Comparison of ENCODE assay signal across 10 cellular contexts in the genomic region with DNA sequence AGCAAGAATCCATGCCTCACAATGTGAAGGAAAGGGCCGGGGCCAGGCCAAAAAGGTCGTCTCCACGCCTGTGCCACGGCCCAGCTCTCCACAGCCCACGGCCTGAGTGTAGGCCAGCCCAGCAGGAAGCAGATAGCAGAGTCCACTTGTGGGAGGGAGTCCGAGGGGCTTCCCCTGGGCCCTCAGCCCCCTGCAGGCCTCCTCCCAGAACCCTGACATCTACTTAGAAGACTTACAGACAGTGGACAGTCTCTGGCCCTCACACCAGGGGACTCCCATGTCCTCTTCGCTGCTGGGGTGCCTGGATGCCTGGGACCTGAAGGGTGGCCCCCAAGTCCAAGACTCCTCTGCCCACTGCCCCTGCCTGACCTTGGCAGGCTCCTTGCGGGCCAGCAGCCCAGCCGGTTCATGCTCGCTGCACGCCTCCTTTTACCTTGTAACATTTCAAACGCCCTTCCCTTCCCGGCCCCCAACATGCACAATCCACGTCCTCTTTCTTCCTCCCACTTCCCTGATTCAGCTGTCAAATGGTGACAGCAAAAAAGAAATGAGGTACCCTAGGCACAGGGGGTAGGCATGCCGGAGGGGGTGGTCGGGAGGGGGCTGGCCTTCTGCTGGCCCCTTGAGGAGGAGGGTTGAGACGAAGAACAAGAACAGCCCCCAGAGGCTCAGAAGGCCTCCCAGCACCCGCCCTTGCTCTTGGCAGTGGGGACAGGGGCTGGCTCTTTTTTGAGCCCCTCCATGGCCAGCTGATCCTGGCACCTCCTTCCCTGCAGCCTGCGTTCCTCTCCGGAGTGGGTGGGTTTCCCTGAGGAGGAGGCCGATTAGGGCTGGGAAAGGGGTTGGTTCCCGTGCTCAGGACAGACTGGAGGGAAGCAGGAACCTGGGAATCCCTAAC. TPM values are rescaled to one million over a fixed set of nuclear protein-coding genes. Genes with fewer than 3 reads are reported as not detected.
A peak's percentile ranks its signal among the peaks of the same experiment; 100 is the strongest.
DNase-seq lines count a peak whose midpoint lies in the region; ATAC-seq and TF ChIP-seq lines count a peak whose summit lies in the region.
"Had no signal": no experiment of that assay in that cellular context is flagged by ENCODE, and none has a peak within 500 bp of the region (broad histone marks: within the 10 kb centered on the region; RNA-seq: fewer than 3 reads in every experiment).

No MANE protein-coding gene starts in this region.

- H3K4me2 ChIP-seq in OCI-LY1 (ENCODE audit: low read length): peak overlapping the region; percentile 93
- no peak overlapping the region for H3K4me2 ChIP-seq in osteoblast (ENCODE audit: insufficient read depth, low read length)

- peak overlapping the region; percentile 100 for H3K27ac Mint-ChIP-seq in central memory CD8-positive, alpha-beta T cell (ENCODE audit: low read depth)
- no peak overlapping the region for H3K27ac Mint-ChIP-seq in osteocyte (ENCODE audit: unreplicated experiment)

- H3K9me3 Mint-ChIP-seq in central memory CD8-positive, alpha-beta T cell: no peaks in the 10 kb centered on the region
- no peaks in the 10 kb centered on the region for H3K9me3 Mint-ChIP-seq in osteocyte (ENCODE audit: unreplicated experiment)

- H3K36me3 ChIP-seq in OCI-LY1 (ENCODE audit: insufficient read depth, low read length): peaks cover 23% of the 10 kb centered on the region; the same call in 1 of the 2 replicates
- no peaks in the 10 kb centered on the region for H3K36me3 ChIP-seq in osteoblast (ENCODE audit: insufficient read depth, low read length)

- H3K9me2 ChIP-seq in OCI-LY1 (ENCODE audit: low read depth, low read length): no peaks in the 10 kb centered on the region

- ATAC-seq in central memory CD8-positive, alpha-beta T cell (replicated peaks; ENCODE audit: extremely low read depth, poor library complexity, severe bottlenecking): no peak
- ATAC-seq in GM21529 (IDR thresholded peaks at IDR 0.05; ENCODE audit: unreplicated experiment) (no peak), HG03045 (IDR thresholded peaks at IDR 0.05; ENCODE audit: unreplicated experiment) (no peak)

- H3K9ac ChIP-seq in OCI-LY1 (ENCODE audit: low read length): peak overlapping the region; percentile 93; the same call in 1 of the 2 replicates

- H3K4me1 Mint-ChIP-seq in central memory CD8-positive, alpha-beta T cell: peaks cover 85% of the 10 kb centered on the region
- H3K4me1 Mint-ChIP-seq in osteocyte (ENCODE audit: unreplicated experiment): peaks cover 3% of the 10 kb centered on the region

- peak overlapping the region; percentile 92 for H3K4me3 Mint-ChIP-seq in central memory CD8-positive, alpha-beta T cell
- H3K4me3 Mint-ChIP-seq in osteocyte (ENCODE audit: unreplicated experiment): no peak overlapping the region

- H4K20me1 ChIP-seq in OCI-LY1 (ENCODE audit: insufficient read depth, low read length): no peaks in the 10 kb centered on the region
- no peaks in the 10 kb centered on the region for H4K20me1 ChIP-seq in osteoblast (ENCODE audit: insufficient read depth, low read length)

- H3K27me3 ChIP-seq in OCI-LY1 (ENCODE audit: insufficient read depth, low read length) (no peaks in the 10 kb centered on the region), osteoblast (ENCODE audit: insufficient read depth, low read length) (peaks cover 2% of the 10 kb centered on the region)

- no peak overlapping the region for H2AFZ ChIP-seq in OCI-LY1 (ENCODE audit: low read length)
- no peak overlapping the region for H2AFZ ChIP-seq in osteoblast (ENCODE audit: low read length)

- H3K79me2 ChIP-seq in OCI-LY1 (ENCODE audit: insufficient read depth, low read length): no peaks in the 10 kb centered on the region
- H3K79me2 ChIP-seq in osteoblast (ENCODE audit: insufficient read depth, low read length): no peaks in the 10 kb centered on the region

- H3K4me3 ChIP-seq in GM08714 (ENCODE audit: low read length) (peak overlapping the region; percentile 84; the same call in 1 of the 2 replicates), OCI-LY1 (ENCODE audit: low read depth, low read length, poor library complexity, severe bottlenecking) (peak overlapping the region; percentile 71), osteoblast (ENCODE audit: insufficient read depth, low read length) (no peak overlapping the region)

- H3F3A ChIP-seq in OCI-LY1 (ENCODE audit: insufficient read depth, low read length): no peaks in the 10 kb centered on the region

- H3K27me3 Mint-ChIP-seq in central memory CD8-positive, alpha-beta T cell: no peaks in the 10 kb centered on the region
- no peaks in the 10 kb centered on the region for H3K27me3 Mint-ChIP-seq in osteocyte (ENCODE audit: unreplicated experiment)

- H3K36me3 Mint-ChIP-seq in central memory CD8-positive, alpha-beta T cell (ENCODE audit: insufficient read depth): peaks cover 30% of the 10 kb centered on the region
- H3K36me3 Mint-ChIP-seq in osteocyte (ENCODE audit: unreplicated experiment): no peaks in the 10 kb centered on the region

- H3K4me1 ChIP-seq in OCI-LY1 (ENCODE audit: insufficient read depth, low read length, severe bottlenecking) (peaks cover 65% of the 10 kb centered on the region), osteoblast (ENCODE audit: insufficient read depth, low read length) (no peaks in the 10 kb centered on the region)

- H3K9me3 ChIP-seq in OCI-LY1 (ENCODE audit: low read length): no peaks in the 10 kb centered on the region
- H3K9me3 ChIP-seq in osteoblast (ENCODE audit: low read depth, low read length): no peaks in the 10 kb centered on the region

- H3K27ac ChIP-seq in OCI-LY1 (ENCODE audit: low read depth, low read length, poor library complexity, severe bottlenecking) (peak overlapping the region; percentile 95), osteoblast (ENCODE audit: low read depth, low read length) (no peak overlapping the region)

- TF ChIP-seq CTCF in OCI-LY1 (IDR thresholded peaks at IDR 0.05; ENCODE audit: low read length) (no peak), osteoblast (IDR thresholded peaks at IDR 0.05; ENCODE audit: extremely low read depth, low read depth, low read length) (no peak), osteocyte (IDR thresholded peaks at IDR 0.05) (no peak)

- no peak for DNase-seq in central memory CD8-positive, alpha-beta T cell (ENCODE audit: low spot score in 2 of 2)
- peak; percentile 83 for DNase-seq in osteoblast (ENCODE audit: insufficient read length, low spot score, missing footprints)
- DNase-seq in globus pallidus (ENCODE audit: low spot score): no peak
- no peak for DNase-seq in osteocyte (ENCODE audit: extremely low spot score, unreplicated experiment)
- DNase-seq: EL, NCI-H345 had no signal

RNA-seq across cellular contexts. Expression of a gene that starts 1.0 kb away (rescaled TPM):
- total RNA-seq in osteoblast (not detected in 2 replicates), osteocyte (not detected in 2 replicates)

RNA-seq across cellular contexts. Expression of a gene that starts 16.9 kb away (rescaled TPM):
- 24.2 and 25.0 TPM in 2 replicates for total RNA-seq in osteoblast
- 75.8 and 86.4 TPM in 2 replicates for total RNA-seq in osteocyte

RNA-seq across cellular contexts. Expression of a gene that starts 32.2 kb away (rescaled TPM):
- total RNA-seq in osteoblast: not detected in 2 replicates
- total RNA-seq in osteocyte: 9.4 and 9.9 TPM in 2 replicates

RNA-seq across cellular contexts. Expression of a gene that starts 38.7 kb away (rescaled TPM):
- total RNA-seq in osteoblast: not detected in 2 replicates
- not detected in 2 replicates for total RNA-seq in osteocyte

Comparison
In these comparisons a context has a peak if more than half of its experiments do, and no peak if none do; other contexts are left out.
1. RNA of a gene that starts 32.2 kb away (total RNA-seq): 9.4 to 9.9 TPM in osteocyte; not detected in osteoblast; every median in the first group is over 10 times any median in the second.